Comparison of ENCODE assay signal across 30 cellular contexts in the genomic region with DNA sequence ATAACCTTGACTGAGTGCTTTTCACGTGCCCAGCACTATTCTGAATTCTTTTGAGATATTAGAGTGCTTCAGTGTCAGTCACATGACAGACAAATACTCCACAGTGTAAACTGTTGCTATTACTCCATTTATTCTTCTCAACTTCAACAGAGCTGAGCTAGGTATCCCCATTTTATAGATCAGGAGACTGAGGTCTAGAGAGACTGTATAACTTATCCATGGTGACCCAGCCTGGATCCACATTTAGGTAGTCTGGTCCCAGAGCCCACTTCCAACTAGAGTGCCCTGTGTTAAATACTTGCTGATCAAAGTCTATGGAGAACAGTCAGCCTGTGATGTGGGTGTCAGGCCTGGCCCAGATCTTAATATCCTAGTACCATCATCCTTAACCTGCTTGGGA. TPM values are rescaled to one million over a fixed set of nuclear protein-coding genes. Genes with fewer than 3 reads are reported as not detected.
DNase-seq lines count a peak whose midpoint lies in the region; ATAC-seq lines count a peak whose summit lies in the region.
"Had no signal": no experiment of that assay in that cellular context is flagged by ENCODE, and none has a peak within 500 bp of the region (broad histone marks: within the 10 kb centered on the region; RNA-seq: fewer than 3 reads in every experiment).

No MANE protein-coding gene starts in this region.

- peaks cover 6% of the 10 kb centered on the region for H3K4me1 ChIP-seq in right cardiac atrium (ENCODE audit: control insufficient read depth, insufficient read depth, low read length)
- H3K4me1 ChIP-seq: SJCRH30 had no signal

- 48% methylated on average over 1 of the region's 1 CpG for WGBS in right cardiac atrium

- H3K27me3 Mint-ChIP-seq in activated T-cell treated with anti-CD3 and anti-CD28 coated beads, Interleukin-2, amount 50 U/mL, for 24 hours, result no peaks in the 10 kb centered on the region
- H3K27me3 Mint-ChIP-seq in activated T-cell treated with anti-CD3 and anti-CD28 coated beads, Interleukin-2, amount 50 U/mL, for 72 hours (ENCODE audit: low read depth), result no peaks in the 10 kb centered on the region
- H3K27me3 Mint-ChIP-seq: activated CD4-positive, alpha-beta T cell treated with anti-CD3 and anti-CD28 coated beads, Interleukin-2, amount 10 ng/mL, durations not matched to agents 24 days and 14 days; stimulated activated memory B cell treated with anti-CD40 and anti-IgM and Interleukin-4, amounts not matched to agents 10 μg/mL and 1 μg/mL and 100 μg/mL, for 72 hours had no signal

- no peak overlapping the region for H3K4me3 ChIP-seq in right cardiac atrium (ENCODE audit: low read length)
- H3K4me3 ChIP-seq: gastrocnemius medialis, GM23338, sigmoid colon, SJCRH30, upper lobe of right lung had no signal

- no peaks in the 10 kb centered on the region for H3K9me3 Mint-ChIP-seq in activated T-cell treated with anti-CD3 and anti-CD28 coated beads, Interleukin-2, amount 50 U/mL, for 24 hours
- no peaks in the 10 kb centered on the region for H3K9me3 Mint-ChIP-seq in activated T-cell treated with anti-CD3 and anti-CD28 coated beads, Interleukin-2, amount 50 U/mL, for 72 hours
- H3K9me3 Mint-ChIP-seq: activated CD4-positive, alpha-beta T cell treated with anti-CD3 and anti-CD28 coated beads, Interleukin-2, amount 10 ng/mL, durations not matched to agents 24 days and 14 days; GM23338; mesothelial cell of epicardium; stimulated activated memory B cell treated with anti-CD40 and anti-IgM and Interleukin-4, amounts not matched to agents 10 μg/mL and 1 μg/mL and 100 μg/mL, for 72 hours; WTC11 had no signal

- no peak for DNase-seq in activated T-cell treated with anti-CD3 and anti-CD28 coated beads, Interleukin-2, amount 50 U/mL, for 24 hours
- no peak for DNase-seq in activated T-cell treated with anti-CD3 and anti-CD28 coated beads, Interleukin-2, amount 50 U/mL, for 72 hours
- DNase-seq in right cardiac atrium, result no peak
- no peak for DNase-seq in cardiac septum (ENCODE audit: low spot score)
- DNase-seq in islet precursor cell, result peak; percentile 7
- peak; percentile 1 for DNase-seq in ureter (ENCODE audit: low spot score)
- no peak for DNase-seq in head of caudate nucleus
- DNase-seq: activated CD4-positive, alpha-beta T cell treated with anti-CD3 and anti-CD28 coated beads, Interleukin-2, amount 10 ng/mL, durations not matched to agents 24 days and 14 days; activated gamma-delta T cell treated with Interleukin-2 at 50 U/mL for 16 hours; activated T-cell treated with anti-CD3 and anti-CD28 coated beads for 4 hours; amygdala; brain microvascular endothelial cell; effector CD4-positive, alpha-beta T cell; EL; gastrocnemius medialis; NCI-H1048; NCI-H1694; NCI-H446; NCI-H748 treated with DMSO at 0.1 percent for 48 hours; sigmoid colon; SJCRH30; SW 1271 had no signal

- peaks cover 97% of the 10 kb centered on the region for H3K36me3 Mint-ChIP-seq in activated T-cell treated with anti-CD3 and anti-CD28 coated beads, Interleukin-2, amount 50 U/mL, for 24 hours (ENCODE audit: low read depth)
- peaks cover 0 to 13% of the 10 kb centered on the region in 2 donors for H3K36me3 Mint-ChIP-seq in activated T-cell treated with anti-CD3 and anti-CD28 coated beads, Interleukin-2, amount 50 U/mL, for 72 hours (ENCODE audit: insufficient read depth in 2 of 2)

- H3K27ac Mint-ChIP-seq in activated T-cell treated with anti-CD3 and anti-CD28 coated beads, Interleukin-2, amount 50 U/mL, for 24 hours, result peak overlapping the region; percentile 83
- no peak overlapping the region for H3K27ac Mint-ChIP-seq in activated T-cell treated with anti-CD3 and anti-CD28 coated beads, Interleukin-2, amount 50 U/mL, for 72 hours
- H3K27ac Mint-ChIP-seq: activated CD4-positive, alpha-beta T cell treated with anti-CD3 and anti-CD28 coated beads, Interleukin-2, amount 10 ng/mL, durations not matched to agents 24 days and 14 days; GM23338; mesothelial cell of epicardium; stimulated activated memory B cell treated with anti-CD40 and anti-IgM and Interleukin-4, amounts not matched to agents 10 μg/mL and 1 μg/mL and 100 μg/mL, for 72 hours; WTC11 had no signal

- H3K4me1 Mint-ChIP-seq in activated T-cell treated with anti-CD3 and anti-CD28 coated beads, Interleukin-2, amount 50 U/mL, for 24 hours (ENCODE audit: low read depth), result peaks cover 36% of the 10 kb centered on the region
- H3K4me1 Mint-ChIP-seq in activated T-cell treated with anti-CD3 and anti-CD28 coated beads, Interleukin-2, amount 50 U/mL, for 72 hours (ENCODE audit: low read depth), result peaks cover 14% of the 10 kb centered on the region

- no peak overlapping the region for H3K4me3 Mint-ChIP-seq in activated T-cell treated with anti-CD3 and anti-CD28 coated beads, Interleukin-2, amount 50 U/mL, for 24 hours
- no peak overlapping the region for H3K4me3 Mint-ChIP-seq in activated T-cell treated with anti-CD3 and anti-CD28 coated beads, Interleukin-2, amount 50 U/mL, for 72 hours
- H3K4me3 Mint-ChIP-seq: activated CD4-positive, alpha-beta T cell treated with anti-CD3 and anti-CD28 coated beads, Interleukin-2, amount 10 ng/mL, durations not matched to agents 24 days and 14 days; GM23338; mesothelial cell of epicardium; stimulated activated memory B cell treated with anti-CD40 and anti-IgM and Interleukin-4, amounts not matched to agents 10 μg/mL and 1 μg/mL and 100 μg/mL, for 72 hours; WTC11 had no signal

- H3K27me3 ChIP-seq in right cardiac atrium (ENCODE audit: control insufficient read depth, insufficient read depth), result no peaks in the 10 kb centered on the region
- H3K27me3 ChIP-seq: brain microvascular endothelial cell, gastrocnemius medialis, sigmoid colon, SJCRH30, upper lobe of right lung had no signal

- peak overlapping the region; percentile 54 for H3K27ac ChIP-seq in right cardiac atrium (ENCODE audit: low read length)
- H3K27ac ChIP-seq: 22Rv1, brain microvascular endothelial cell, C4-2B, gastrocnemius medialis, sigmoid colon, SJCRH30 had no signal

- ATAC-seq in activated T-cell treated with anti-CD3 and anti-CD28 coated beads, Interleukin-2, amount 50 U/mL, for 72 hours (replicated peaks in 1 of 2), result no peak
- ATAC-seq in right cardiac atrium (no peak), HG03460 (IDR thresholded peaks at IDR 0.05; ENCODE audit: unreplicated experiment) (no peak)
- ATAC-seq: gastrocnemius medialis; GM23338; stimulated activated memory B cell treated with anti-CD40 and anti-IgM and Interleukin-4, amounts not matched to agents 10 μg/mL and 1 μg/mL and 100 μg/mL, for 72 hours; upper lobe of right lung; WTC11 had no signal

- intact Hi-C loops in right cardiac atrium (cut with DNase I) (no loop called here), cardiac septum (cut with DNase I) (no loop called here), head of caudate nucleus (cut with DNase I) (loop anchor here (10.0 kb wide), 2 partner anchors 325 to 355 kb away; partner anchors contain the start of gene ACVR2B)

- no peaks in the 10 kb centered on the region for H3K9me3 ChIP-seq in right cardiac atrium (ENCODE audit: control insufficient read depth, low read length)
- H3K9me3 ChIP-seq: gastrocnemius medialis, sigmoid colon, SJCRH30, upper lobe of right lung had no signal

RNA-seq across cellular contexts. Expression of gene ACAA1, which starts 6.7 kb away (rescaled TPM):
- total RNA-seq in activated T-cell treated with anti-CD3 and anti-CD28 coated beads, Interleukin-2, amount 50 U/mL, for 72 hours, result 10 to 100 TPM; 49.7 to 52.9 TPM
- 10 to 100 TPM; 80.8 to 98.8 (median 88.4) TPM for total RNA-seq in right cardiac atrium
- polyA plus RNA-seq in right cardiac atrium, result 98.8 TPM
- total RNA-seq in cardiac septum, result 86.8 TPM
- total RNA-seq in ureter, result 135 TPM

RNA-seq across cellular contexts. Expression of gene MYD88, which starts 8.2 kb away (rescaled TPM):
- total RNA-seq in activated T-cell treated with anti-CD3 and anti-CD28 coated beads, Interleukin-2, amount 50 U/mL, for 72 hours, result 10 to 100 TPM; 27.3 to 38.2 TPM
- total RNA-seq in right cardiac atrium (10 to 100 TPM; 11.1 to 19.8 (median 13.1) TPM), cardiac septum (8.5 TPM), ureter (44.6 TPM)
- polyA plus RNA-seq in right cardiac atrium, result 8.4 TPM

RNA-seq across cellular contexts. Expression of gene OXSR1, which starts 35.1 kb away (rescaled TPM):
- total RNA-seq in activated T-cell treated with anti-CD3 and anti-CD28 coated beads, Interleukin-2, amount 50 U/mL, for 72 hours, result 10 to 100 TPM; 46.3 to 51.8 TPM
- total RNA-seq in right cardiac atrium (10 to 100 TPM; 20.2 to 39.1 (median 25.1) TPM), cardiac septum (30.6 TPM), ureter (51.3 TPM)
- polyA plus RNA-seq in right cardiac atrium, result 12.9 TPM

Comparison
In these comparisons a context has a peak if more than half of its experiments do, and no peak if none do; other contexts are left out.
1. DNase-seq: peak in islet precursor cell (single experiment) and ureter (single experiment); none in activated T-cell treated with anti-CD3 and anti-CD28 coated beads, Interleukin-2, amount 50 U/mL, for 24 hours (single experiment), activated T-cell treated with anti-CD3 and anti-CD28 coated beads, Interleukin-2, amount 50 U/mL, for 72 hours (0 of 2), right cardiac atrium (0 of 3), cardiac septum (single experiment) and head of caudate nucleus (0 of 42).